ENCODE assay signal across 22 cellular contexts in genomic region chr19:33734913-33735312, GRCh38.
DNase-seq lines count a peak whose midpoint lies in the region; ATAC-seq lines count a peak whose summit lies in the region.
"Had no signal": no experiment of that assay in that cellular context is flagged by ENCODE, and none has a peak within 500 bp of the region (broad histone marks: within the 10 kb centered on the region; RNA-seq: fewer than 3 reads in every experiment).

No MANE protein-coding gene starts in this region.

- no peak for ATAC-seq in GM21515 (IDR thresholded peaks at IDR 0.05; ENCODE audit: unreplicated experiment)
- ATAC-seq: effector memory CD8-positive, alpha-beta T cell; naive thymus-derived CD4-positive, alpha-beta T cell had no signal

- DNase-seq in NCI-H1092 (lab: John Stamatoyannopoulos, UW) (peak; percentile 62), NCI-H446 (lab: John Stamatoyannopoulos, UW) (peak; percentile 61 to 79), head of caudate nucleus (peak in 26 of 42 donors; percentile 13 to 69 (median 36)), posterior cingulate gyrus (peak in 7 of 10 donors; percentile 30 to 90 (median 58)), GM03348 (ENCODE audit: low spot score) (no peak)
- DNase-seq in activated naive CD4-positive, alpha-beta T cell treated with anti-CD3 and anti-CD28 coated beads for 36 hours = no peak
- DNase-seq: activated CD4-positive, alpha-beta memory T cell treated with anti-CD3 and anti-CD28 coated beads for 36 hours; activated naive CD4-positive, alpha-beta T cell; activated T-cell treated with anti-CD3 and anti-CD28 coated beads for 4 hours; aorta; effector memory CD8-positive, alpha-beta T cell; esophagus squamous epithelium; H7; naive thymus-derived CD4-positive, alpha-beta T cell; NCI-H524 treated with DMSO at 0.1 percent for 48 hours; ovary; stimulated activated CD4-positive, alpha-beta T cell treated with anti-CD3 and anti-CD28 coated beads, Interleukin-2, amount 100 ng/mL, for 24 hours; stimulated activated naive CD4-positive, alpha-beta T cell treated with Interleukin-2 at 50 U/mL for 16 hours; trophoblast cell; WERI-Rb-1 had no signal

- H3K27me3 Mint-ChIP-seq in activated naive CD4-positive, alpha-beta T cell treated with anti-CD3 and anti-CD28 coated beads for 36 hours (ENCODE audit: low read depth) = peaks cover 8% of the 10 kb centered on the region

- no peak overlapping the region for H3K4me3 Mint-ChIP-seq in activated naive CD4-positive, alpha-beta T cell treated with anti-CD3 and anti-CD28 coated beads for 36 hours
- H3K4me3 Mint-ChIP-seq: activated CD4-positive, alpha-beta memory T cell treated with anti-CD3 and anti-CD28 coated beads for 36 hours; effector memory CD8-positive, alpha-beta T cell; naive thymus-derived CD4-positive, alpha-beta T cell; T-helper 1 cell treated with Interleukin-12 subunit alpha and Interleukin-12 subunit beta and Interleukin-4 antibody, amounts not matched to agents 30 μg/mL and 1 μg/mL, for 36 hours had no signal

- H3K4me1 Mint-ChIP-seq in activated naive CD4-positive, alpha-beta T cell treated with anti-CD3 and anti-CD28 coated beads for 36 hours (ENCODE audit: low read depth) = no peaks in the 10 kb centered on the region
- H3K4me1 Mint-ChIP-seq: naive thymus-derived CD4-positive, alpha-beta T cell had no signal

- H3K27ac Mint-ChIP-seq in activated naive CD4-positive, alpha-beta T cell treated with anti-CD3 and anti-CD28 coated beads for 36 hours = no peak overlapping the region
- H3K27ac Mint-ChIP-seq: activated CD4-positive, alpha-beta memory T cell treated with anti-CD3 and anti-CD28 coated beads for 36 hours; effector memory CD8-positive, alpha-beta T cell; naive thymus-derived CD4-positive, alpha-beta T cell; T-helper 1 cell treated with Interleukin-12 subunit alpha and Interleukin-12 subunit beta and Interleukin-4 antibody, amounts not matched to agents 30 μg/mL and 1 μg/mL, for 36 hours had no signal

- CTCF ChIA-PET in activated naive CD4-positive, alpha-beta T cell treated with anti-CD3 and anti-CD28 coated beads for 36 hours (lab: Charles Lee) = no interaction called here

- peaks cover 7% of the 10 kb centered on the region for H3K9me3 Mint-ChIP-seq in activated naive CD4-positive, alpha-beta T cell treated with anti-CD3 and anti-CD28 coated beads for 36 hours
- H3K9me3 Mint-ChIP-seq: effector memory CD8-positive, alpha-beta T cell; T-helper 1 cell treated with Interleukin-12 subunit alpha and Interleukin-12 subunit beta and Interleukin-4 antibody, amounts not matched to agents 30 μg/mL and 1 μg/mL, for 36 hours had no signal

- intact Hi-C loops in head of caudate nucleus (cut with DNase I) = no loop called here
- intact Hi-C loops in posterior cingulate gyrus (cut with DNase I) = no loop called here
- intact Hi-C loops in activated naive CD4-positive, alpha-beta T cell treated with anti-CD3 and anti-CD28 coated beads for 36 hours (cut with micrococcal nuclease) = no loop called here

- no peaks in the 10 kb centered on the region for H3K36me3 Mint-ChIP-seq in activated naive CD4-positive, alpha-beta T cell treated with anti-CD3 and anti-CD28 coated beads for 36 hours (ENCODE audit: low read depth)
- H3K36me3 Mint-ChIP-seq: activated CD4-positive, alpha-beta memory T cell treated with anti-CD3 and anti-CD28 coated beads for 36 hours; naive thymus-derived CD4-positive, alpha-beta T cell had no signal

Comparison
In these comparisons a context has a peak if more than half of its experiments do, and no peak if none do; other contexts are left out.
1. DNase-seq: peak in NCI-H1092 (single experiment), NCI-H446 (2 of 2), head of caudate nucleus (26 of 42) and posterior cingulate gyrus (7 of 10); none in activated naive CD4-positive, alpha-beta T cell treated with anti-CD3 and anti-CD28 coated beads for 36 hours (single experiment) and GM03348 (single experiment).